8 cellular contexts compared by ENCODE assay signal in the genomic region with DNA sequence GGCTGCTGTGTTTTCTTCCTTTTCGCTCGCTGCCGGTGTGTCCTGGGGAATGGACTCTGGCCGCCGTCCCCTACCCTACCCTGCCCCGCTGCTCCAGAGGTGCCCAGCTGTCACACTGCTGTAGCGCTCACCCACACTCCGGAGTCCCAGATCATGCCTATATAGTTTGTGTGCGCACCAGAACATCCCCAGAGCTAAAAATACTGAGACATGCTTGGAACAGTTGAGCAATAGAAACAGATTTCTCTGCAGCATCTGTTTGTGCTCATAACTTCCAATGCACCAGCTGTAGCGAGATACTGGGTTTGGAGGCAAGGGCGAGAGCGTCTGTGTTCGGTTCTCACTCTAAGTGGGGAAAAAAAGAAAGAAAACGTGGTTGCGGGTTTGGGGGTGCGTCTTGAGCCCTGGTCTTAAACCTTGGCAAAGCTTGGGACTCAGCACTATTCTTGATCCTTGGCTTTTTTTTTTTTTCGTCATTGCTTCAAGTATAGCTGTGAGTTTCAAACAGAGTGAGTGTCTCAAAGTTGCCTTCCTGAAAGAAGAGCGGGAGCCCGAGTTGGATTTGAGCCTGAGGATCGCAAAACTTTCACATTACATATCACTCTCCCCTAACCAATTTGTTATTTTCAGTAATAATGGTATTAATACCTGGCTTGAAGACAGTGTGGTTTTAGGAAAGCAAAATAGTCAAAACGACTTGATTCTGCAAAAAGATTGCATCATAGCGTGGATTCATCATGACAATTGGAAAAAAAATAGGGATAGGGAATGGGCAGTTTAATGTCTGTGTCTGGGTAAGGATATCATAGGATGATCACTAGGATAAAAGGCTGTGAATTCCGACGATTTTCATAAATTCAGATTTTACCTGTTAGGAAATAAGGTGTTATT.
DNase-seq lines count a peak whose midpoint lies in the region; ATAC-seq, FAIRE-seq and TF ChIP-seq lines count a peak whose summit lies in the region.

No MANE protein-coding gene starts in this region.

- H3K4me1 Mint-ChIP-seq in activated naive CD8-positive, alpha-beta T cell (ENCODE audit: low read depth), result peaks cover 21% of the 10 kb centered on the region

- no peak for FAIRE-seq in D721Med (lab: Jason Lieb, UNC)

- DNase-seq in AG08395 (ENCODE audit: low spot score) (peak; percentile 34), HFF-Myc (ENCODE audit: extremely low read depth, low read depth) (no peak), hepatic stellate cell (ENCODE audit: low spot score) (peak; percentile 16), retinal pigment epithelial cell (ENCODE audit: low read depth) (no peak), D721Med (ENCODE audit: insufficient read length, low spot score) (no peak), NCI-H2081 (lab: John Stamatoyannopoulos, UW) (no peak)

- no peaks in the 10 kb centered on the region for H3K36me3 Mint-ChIP-seq in activated naive CD8-positive, alpha-beta T cell

- H3K27ac Mint-ChIP-seq in activated naive CD8-positive, alpha-beta T cell, result no peak overlapping the region

- no peaks in the 10 kb centered on the region for H3K9me3 Mint-ChIP-seq in activated naive CD8-positive, alpha-beta T cell (ENCODE audit: low read depth)

- H3K4me3 Mint-ChIP-seq in activated naive CD8-positive, alpha-beta T cell, result peak overlapping the region; percentile 71

- peak overlapping the region; percentile 54 for H3K4me3 ChIP-seq in HFF-Myc (replicated peaks; ENCODE audit: low read depth, low read length)
- H3K4me3 ChIP-seq in retinal pigment epithelial cell (ENCODE audit: low read length), result peak overlapping the region; percentile 68

- peaks cover 47% of the 10 kb centered on the region for H3K27me3 Mint-ChIP-seq in activated naive CD8-positive, alpha-beta T cell

- TF ChIP-seq CTCF in HFF-Myc (IDR thresholded peaks at IDR 0.05; ENCODE audit: low read depth, low read length, missing control alignments) (no peak), retinal pigment epithelial cell (conservative IDR thresholded peaks at IDR 0.05; ENCODE audit: low read depth, low read length) (no peak), D721Med (IDR thresholded peaks at IDR 0.05; ENCODE audit: insufficient read depth, missing control alignments) (no peak)

- no peak for ATAC-seq in GM21723 (IDR thresholded peaks at IDR 0.05; ENCODE audit: unreplicated experiment)

Comparison
In these comparisons a context has a peak if more than half of its experiments do, and no peak if none do; other contexts are left out.
1. DNase-seq: peak in AG08395 (single experiment) and hepatic stellate cell (single experiment); none in HFF-Myc (single experiment), retinal pigment epithelial cell (single experiment), D721Med (single experiment) and NCI-H2081 (0 of 2).